ENCODE assay signal across 10 cellular contexts in genomic region chr17:76560036-76560876, GRCh38. TPM values are rescaled to one million over a fixed set of nuclear protein-coding genes. Genes with fewer than 3 reads are reported as not detected.
A peak's percentile ranks its signal among the peaks of the same experiment; 100 is the strongest.
DNase-seq lines count a peak whose midpoint lies in the region; ATAC-seq, FAIRE-seq and TF ChIP-seq lines count a peak whose summit lies in the region.
"Had no signal": no experiment of that assay in that cellular context is flagged by ENCODE, and none has a peak within 500 bp of the region (broad histone marks: within the 10 kb centered on the region; RNA-seq: fewer than 3 reads in every experiment).

No MANE protein-coding gene starts in this region.

- H3K9me3 ChIP-seq in Caco-2 (no peaks in the 10 kb centered on the region), MG63 (no peaks in the 10 kb centered on the region), pancreas (no peaks in the 10 kb centered on the region), aorta (ENCODE audit: control insufficient read depth, low read length) (no peaks in the 10 kb centered on the region)

- H3K27me3 ChIP-seq in Caco-2 (replicated peaks; ENCODE audit: control insufficient read depth, insufficient read depth, low read length) (no peaks in the 10 kb centered on the region), MG63 (no peaks in the 10 kb centered on the region), brain microvascular endothelial cell (replicated peaks) (no peaks in the 10 kb centered on the region), pancreas (no peaks in the 10 kb centered on the region), aorta (ENCODE audit: control insufficient read depth in 1 of 2, insufficient read depth in 2 of 2, low read length in 1 of 2) (no peaks in the 10 kb centered on the region)

- H3K36me3 ChIP-seq in Caco-2 (ENCODE audit: control insufficient read depth, insufficient read depth, low read length) = peaks cover 8% of the 10 kb centered on the region
- peaks cover 62% of the 10 kb centered on the region for H3K36me3 ChIP-seq in MG63
- peaks cover 41% of the 10 kb centered on the region for H3K36me3 ChIP-seq in brain microvascular endothelial cell (replicated peaks)
- H3K36me3 ChIP-seq in pancreas = peaks cover 3 to 19% (median 4%) of the 10 kb centered on the region in 3 donors
- peaks cover 0 to 2% of the 10 kb centered on the region in 2 donors for H3K36me3 ChIP-seq in aorta (ENCODE audit: control insufficient read depth in 1 of 2, insufficient read depth in 2 of 2, low read length in 1 of 2)

- in situ Hi-C loops in brain microvascular endothelial cell (cut with HindIII; ENCODE audit: low pct_ligation_motif_present, low sequenced_read_pairs) = no loop called here
- in situ Hi-C loops in GM13977 (cut with MboI; ENCODE audit: low pct_unique_long_range_greater_than_20kb, low sequenced_read_pairs, unreplicated experiment) = no loop called here
- in situ Hi-C loops in KBM-7 (cut with MboI; ENCODE audit: low pct_unique_long_range_greater_than_20kb, low sequenced_read_pairs) = no loop called here

- peaks cover 80% of the 10 kb centered on the region for H3K36me3 Mint-ChIP-seq in Caco-2 (ENCODE audit: insufficient read depth, unreplicated experiment)

- H3K4me3 ChIP-seq in Caco-2 (ENCODE audit: low read depth, low read length) (no peak overlapping the region), MG63 (peak overlapping the region; percentile 90), brain microvascular endothelial cell (ENCODE audit: low read depth, low read length) (peak overlapping the region; percentile 3), pancreas (peak overlapping the region in 1 of 4 donors; percentile 89), aorta (ENCODE audit: low read length in 2 of 2) (no peak overlapping the region)

- no peak for TF ChIP-seq CTCF in Caco-2 (IDR thresholded peaks at IDR 0.05; ENCODE audit: insufficient read depth in 1 of 2, low read depth in 1 of 2, low read length in 1 of 2, severe bottlenecking in 1 of 2, unreplicated experiment in 1 of 2)
- TF ChIP-seq CTCF in brain microvascular endothelial cell (IDR thresholded peaks at IDR 0.05; ENCODE audit: low read depth, low read length, missing control alignments) = no peak
- TF ChIP-seq CTCF in pancreas (IDR thresholded peaks at IDR 0.05) = no peak
- no peak for TF ChIP-seq CTCF in GM13977 (IDR thresholded peaks at IDR 0.05; ENCODE audit: extremely low read depth, insufficient read depth, missing control alignments)

- intact Hi-C loops in Caco-2 (cut with micrococcal nuclease; ENCODE audit: unreplicated experiment) (no loop called here), pancreas (cut with DNase I) (no loop called here), aorta (cut with DNase I) (no loop called here)

- POLR2A ChIA-PET in Caco-2 (lab: Charles Lee) = interaction anchor here (0.7 to 0.8 kb wide), 2 partner anchors 121 to 195 kb away, joined by 3 read pairs; no protein-coding TSS in a partner anchor

- 90% methylated on average over 10 of the region's 10 CpGs for WGBS in pancreas, 2 donors
- WGBS in aorta, 2 donors = 88 to 89% methylated on average over 10 of the region's 10 CpGs

- H3K4me1 Mint-ChIP-seq in Caco-2 (ENCODE audit: low read depth, unreplicated experiment) = peaks cover 12% of the 10 kb centered on the region

- peak overlapping the region; percentile 90 for H3K4me3 Mint-ChIP-seq in Caco-2 (ENCODE audit: unreplicated experiment)

- no peaks in the 10 kb centered on the region for H3K9me3 Mint-ChIP-seq in Caco-2 (ENCODE audit: unreplicated experiment)

- CTCF ChIA-PET in Caco-2 (lab: Charles Lee) = interaction anchor here (1.0 kb wide), 1 partner anchor 64 kb away, joined by 3 read pairs; no protein-coding TSS in a partner anchor

- no peak for FAIRE-seq in pancreas (lab: Jason Lieb, UNC)
- FAIRE-seq: GM18507 had no signal

- H3K27ac ChIP-seq in brain microvascular endothelial cell = no peak overlapping the region
- peak overlapping the region in 3 of 4 donors; percentile 28 to 59 (median 58) for H3K27ac ChIP-seq in pancreas
- H3K27ac ChIP-seq in aorta (ENCODE audit: low read depth in 1 of 2, low read length in 2 of 2) = no peak overlapping the region

- BruUV-seq in Caco-2 (replicated peaks; lab: Mats Ljungman, UMichigan) = no TSS peak

- no peak for ATAC-seq in pancreas
- ATAC-seq in aorta (ENCODE audit: low FRiP score) = no peak
- ATAC-seq in GM19397 (IDR thresholded peaks at IDR 0.05; ENCODE audit: unreplicated experiment) = no peak

- no peaks in the 10 kb centered on the region for H3K27me3 Mint-ChIP-seq in Caco-2 (ENCODE audit: insufficient read depth, unreplicated experiment)

- DNase-seq in Caco-2 = no peak
- no peak for DNase-seq in MG63
- DNase-seq in brain microvascular endothelial cell = no peak
- DNase-seq in pancreas = no peak
- no peak for DNase-seq in aorta
- no peak for DNase-seq in GM13977 (ENCODE audit: low spot score)
- no peak for DNase-seq in KBM-7

- H3K4me1 ChIP-seq in Caco-2 (peaks cover 25% of the 10 kb centered on the region), pancreas (peaks cover 7 to 45% (median 23%) of the 10 kb centered on the region in 3 donors), aorta (ENCODE audit: control insufficient read depth in 1 of 2, insufficient read depth in 2 of 2, low read length in 2 of 2) (no peaks in the 10 kb centered on the region)

- no peak overlapping the region for H3K27ac Mint-ChIP-seq in Caco-2 (ENCODE audit: unreplicated experiment)

RNA-seq across cellular contexts. Expression of gene PRCD, which starts 20.4 kb away (rescaled TPM):
- total RNA-seq in Caco-2 (2022) (not detected in 2 replicates), pancreas (1 to 10 TPM in 2 of 6 donors, under 1 TPM in 4; 0.55 to 3.0 (median 0.84) TPM), aorta (1 to 10 TPM; 1.2 to 8.6 TPM)
- 1.2 TPM in 1 of 2 replicates, not detected in the other for total RNA-seq in MG63 (2014; rRNA removed; shearing (Covaris generic); ENCODE audit: low replicate concordance)
- polyA plus RNA-seq in pancreas (1 to 10 TPM; 5.2 to 7.3 TPM), aorta (not detected)
- total RNA-seq: NCI-H460 had no signal

RNA-seq across cellular contexts. Expression of gene CYGB, which starts 22.7 kb away (rescaled TPM):
- total RNA-seq in Caco-2 (2022) (0.32 and 1.0 TPM in 2 replicates), pancreas (10 to 100 TPM in 1 of 6 donors, 1 to 10 TPM in 5; 2.6 to 15.7 (median 6.5) TPM), aorta (10 to 100 TPM; 22.4 to 26.6 TPM)
- 7.6 and 14.0 TPM in 2 replicates for total RNA-seq in MG63 (2014; rRNA removed; shearing (Covaris generic); ENCODE audit: low replicate concordance)
- polyA plus RNA-seq in pancreas (10 to 100 TPM in 1 of 2 donors, 1 to 10 TPM in 1; 9.8 to 10.3 TPM), aorta (1 to 10 TPM in 1 of 2 donors, under 1 TPM in 1; 0.95 to 2.1 TPM)

RNA-seq across cellular contexts. Expression of gene ST6GALNAC2, which starts 25.4 kb away (rescaled TPM):
- total RNA-seq in Caco-2 (2022) (0.77 and 2.5 TPM in 2 replicates), pancreas (10 to 100 TPM in 1 of 6 donors, 1 to 10 TPM in 5; 5.0 to 11.4 (median 5.9) TPM), aorta (1 to 10 TPM; 2.5 to 7.6 TPM)
- total RNA-seq in MG63 (2014; rRNA removed; shearing (Covaris generic); ENCODE audit: low replicate concordance) = 0.15 and 0.30 TPM in 2 replicates
- polyA plus RNA-seq in pancreas (10 to 100 TPM in 1 of 2 donors, 1 to 10 TPM in 1; 8.1 to 15.0 TPM), aorta (1 to 10 TPM in 1 of 2 donors, not detected in 1; 2.0 TPM)

RNA-seq across cellular contexts. Expression of gene RHBDF2, which starts 59.0 kb away (rescaled TPM):
- 33.8 and 37.2 TPM in 2 replicates for total RNA-seq in Caco-2 (2022)
- total RNA-seq in MG63 (2014; rRNA removed; shearing (Covaris generic); ENCODE audit: low replicate concordance) = 5.9 and 20.9 TPM in 2 replicates
- 10 to 100 TPM; 19.0 to 50.1 (median 22.4) TPM for total RNA-seq in pancreas
- 10 to 100 TPM; 18.0 to 41.8 TPM for polyA plus RNA-seq in pancreas
- total RNA-seq in aorta = 10 to 100 TPM; 30.9 to 45.0 TPM
- 10 to 100 TPM in 1 of 2 donors, 1 to 10 TPM in 1; 2.6 to 11.0 TPM for polyA plus RNA-seq in aorta

Comparison
In these comparisons a context has a peak if more than half of its experiments do, and no peak if none do; other contexts are left out.
1. H3K4me3 ChIP-seq: peak in MG63 (single experiment) and brain microvascular endothelial cell (single experiment); none in Caco-2 (single experiment) and aorta (0 of 2).
2. H3K27ac ChIP-seq: peak in pancreas (3 of 4); none in brain microvascular endothelial cell (single experiment) and aorta (0 of 2).